ENCODE assay signal across 13 cellular contexts in genomic region chr9:101586651-101587050, GRCh38. TPM values are rescaled to one million over a fixed set of nuclear protein-coding genes. Genes with fewer than 3 reads are reported as not detected.
DNase-seq lines count a peak whose midpoint lies in the region; ATAC-seq and TF ChIP-seq lines count a peak whose summit lies in the region.
"Had no signal": no experiment of that assay in that cellular context is flagged by ENCODE, and none has a peak within 500 bp of the region (broad histone marks: within the 10 kb centered on the region; RNA-seq: fewer than 3 reads in every experiment).

No MANE protein-coding gene starts in this region.

- H3K4me1 ChIP-seq in hepatocyte (ENCODE audit: insufficient read depth) = no peaks in the 10 kb centered on the region

- H3K27ac Mint-ChIP-seq in activated naive CD4-positive, alpha-beta T cell treated with anti-CD3 and anti-CD28 coated beads, Interleukin-2, amount 50 U/mL, for 72 hours = no peak overlapping the region
- no peak overlapping the region for H3K27ac Mint-ChIP-seq in stimulated activated naive CD8-positive, alpha-beta T cell treated with anti-CD3 and anti-CD28 coated beads, Interleukin-15, amount 100 ng/mL, for 72 hours
- no peak overlapping the region for H3K27ac Mint-ChIP-seq in osteocyte (ENCODE audit: unreplicated experiment)

- no peak overlapping the region for H3K4me2 ChIP-seq in hepatocyte

- peak in 1 of 2 donors; percentile 16 for DNase-seq in activated naive CD4-positive, alpha-beta T cell treated with anti-CD3 and anti-CD28 coated beads, Interleukin-2, amount 50 U/mL, for 72 hours (ENCODE audit: low spot score in 2 of 2)
- DNase-seq in activated naive CD4-positive, alpha-beta T cell (lab: John Stamatoyannopoulos, UW) = no peak
- DNase-seq in stimulated activated naive CD8-positive, alpha-beta T cell treated with anti-CD3 and anti-CD28 coated beads, Interleukin-15, amount 100 ng/mL, for 72 hours = peak in 1 of 2 donors; percentile 19
- DNase-seq in hepatocyte (ENCODE audit: low spot score) (no peak), COR-L47 (lab: John Stamatoyannopoulos, UW) (no peak), osteocyte (ENCODE audit: extremely low spot score, unreplicated experiment) (no peak)
- DNase-seq: NCI-H345; stimulated activated naive CD4-positive, alpha-beta T cell had no signal

- whole genome bisulfite sequencing in hepatocyte (ENCODE audit: low lambda C conversion rate, missing lambda C conversion rate) = 93% methylated on average over 5 of the region's 5 CpGs

- peaks cover 14% of the 10 kb centered on the region for H3K4me1 Mint-ChIP-seq in stimulated activated naive CD8-positive, alpha-beta T cell treated with anti-CD3 and anti-CD28 coated beads, Interleukin-15, amount 100 ng/mL, for 72 hours
- H3K4me1 Mint-ChIP-seq in osteocyte (ENCODE audit: unreplicated experiment) = no peaks in the 10 kb centered on the region

- H3K36me3 Mint-ChIP-seq in activated naive CD4-positive, alpha-beta T cell treated with anti-CD3 and anti-CD28 coated beads, Interleukin-2, amount 50 U/mL, for 72 hours = no peaks in the 10 kb centered on the region
- no peaks in the 10 kb centered on the region for H3K36me3 Mint-ChIP-seq in osteocyte (ENCODE audit: unreplicated experiment)

- H3K27me3 Mint-ChIP-seq in stimulated activated naive CD8-positive, alpha-beta T cell treated with anti-CD3 and anti-CD28 coated beads, Interleukin-15, amount 100 ng/mL, for 72 hours = no peaks in the 10 kb centered on the region
- H3K27me3 Mint-ChIP-seq in osteocyte (ENCODE audit: unreplicated experiment) = peaks cover 10% of the 10 kb centered on the region

- ATAC-seq in activated naive CD4-positive, alpha-beta T cell treated with anti-CD3 and anti-CD28 coated beads, Interleukin-2, amount 50 U/mL, for 72 hours = peak; percentile 97 to 98
- ATAC-seq in HG02588 (IDR thresholded peaks at IDR 0.05; ENCODE audit: unreplicated experiment) (peak; percentile 66), HG03571 (IDR thresholded peaks at IDR 0.05; ENCODE audit: unreplicated experiment) (peak; percentile 73)
- ATAC-seq in stimulated activated naive CD8-positive, alpha-beta T cell treated with anti-CD3 and anti-CD28 coated beads, Interleukin-15, amount 100 ng/mL, for 72 hours = peak; percentile 96
- ATAC-seq: left lobe of liver, sciatic nerve had no signal

- H3K9me2 ChIP-seq in hepatocyte (replicated peaks; ENCODE audit: insufficient read depth) = no peaks in the 10 kb centered on the region

- no peaks in the 10 kb centered on the region for H3K36me3 ChIP-seq in hepatocyte (replicated peaks; ENCODE audit: insufficient read depth, low read depth)

- no peak overlapping the region for H3K4me3 ChIP-seq in hepatocyte

- no peaks in the 10 kb centered on the region for H3K79me2 ChIP-seq in hepatocyte

- peaks cover 3 to 15% of the 10 kb centered on the region in 2 donors for H3K9me3 Mint-ChIP-seq in activated naive CD4-positive, alpha-beta T cell treated with anti-CD3 and anti-CD28 coated beads, Interleukin-2, amount 50 U/mL, for 72 hours
- H3K9me3 Mint-ChIP-seq in stimulated activated naive CD8-positive, alpha-beta T cell treated with anti-CD3 and anti-CD28 coated beads, Interleukin-15, amount 100 ng/mL, for 72 hours = peaks cover 0 to 14% of the 10 kb centered on the region in 2 donors
- no peaks in the 10 kb centered on the region for H3K9me3 Mint-ChIP-seq in osteocyte (ENCODE audit: unreplicated experiment)

- no peak overlapping the region for H3K27ac ChIP-seq in hepatocyte

- H3K4me3 Mint-ChIP-seq in stimulated activated naive CD8-positive, alpha-beta T cell treated with anti-CD3 and anti-CD28 coated beads, Interleukin-15, amount 100 ng/mL, for 72 hours = no peak overlapping the region
- no peak overlapping the region for H3K4me3 Mint-ChIP-seq in osteocyte (ENCODE audit: unreplicated experiment)

- no peak for TF ChIP-seq CTCF in hepatocyte (IDR thresholded peaks at IDR 0.05; ENCODE audit: poor library complexity)
- TF ChIP-seq CTCF in osteocyte (IDR thresholded peaks at IDR 0.05) = no peak

- no peaks in the 10 kb centered on the region for H3K9me3 ChIP-seq in hepatocyte (ENCODE audit: low read depth)

- no peaks in the 10 kb centered on the region for H4K20me1 ChIP-seq in hepatocyte (ENCODE audit: insufficient read depth, poor library complexity, severe bottlenecking)

- H3K27me3 ChIP-seq in hepatocyte = no peaks in the 10 kb centered on the region

- no peak overlapping the region for H2AFZ ChIP-seq in hepatocyte

RNA-seq across cellular contexts. Expression of gene PPP3R2, which starts 8.1 kb away (rescaled TPM):
- total RNA-seq in activated naive CD4-positive, alpha-beta T cell treated with anti-CD3 and anti-CD28 coated beads, Interleukin-2, amount 50 U/mL, for 72 hours = not detected
- total RNA-seq in hepatocyte = not detected in 2 replicates
- polyA plus RNA-seq in hepatocyte = not detected in 2 replicates
- total RNA-seq in osteocyte = not detected in 2 replicates
- total RNA-seq: left lobe of liver, sciatic nerve had no signal
- polyA plus RNA-seq: BJ had no signal

RNA-seq across cellular contexts. Expression of gene RNF20, which starts 53.0 kb away (rescaled TPM):
- 10 to 100 TPM; 42.1 to 49.9 TPM for total RNA-seq in activated naive CD4-positive, alpha-beta T cell treated with anti-CD3 and anti-CD28 coated beads, Interleukin-2, amount 50 U/mL, for 72 hours
- total RNA-seq in hepatocyte (20.1 and 21.7 TPM in 2 replicates), osteocyte (52.1 and 54.7 TPM in 2 replicates)
- 19.0 and 20.2 TPM in 2 replicates for polyA plus RNA-seq in hepatocyte
